9 cellular contexts compared by ENCODE assay signal in the genomic region with DNA sequence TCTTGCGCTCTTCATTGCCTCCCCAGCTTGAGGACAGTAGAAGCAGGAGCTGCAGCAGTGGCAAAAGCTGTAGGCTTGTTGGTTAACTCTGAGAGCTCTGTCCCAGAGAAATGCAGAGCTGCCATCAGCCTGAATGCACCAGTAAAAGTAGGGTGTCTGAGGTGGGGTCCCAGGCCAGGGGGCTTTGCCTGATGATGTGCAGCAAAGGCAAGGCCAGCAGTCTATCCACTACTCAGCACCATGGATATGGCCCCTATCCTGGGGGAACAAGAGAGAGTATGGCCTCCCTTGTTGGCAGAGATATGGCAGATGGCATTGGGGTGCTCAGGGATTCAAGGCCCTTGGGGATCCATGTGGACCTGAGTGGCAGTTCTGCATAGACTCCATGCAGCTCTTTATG.
"Had no signal": no experiment of that assay in that cellular context is flagged by ENCODE, and none has a peak within 500 bp of the region (broad histone marks: within the 10 kb centered on the region; RNA-seq: fewer than 3 reads in every experiment).

No MANE protein-coding gene starts in this region.

- ATAC-seq: GM23338, HCT116 had no signal

- H3K9me3 ChIP-seq: HAP-1 had no signal

- H3K27ac Mint-ChIP-seq: GM23338, H9, HFFc6 had no signal

- H3K27ac ChIP-seq: GM23248 had no signal

- H3K4me1 ChIP-seq: HAP-1 had no signal

- DNase-seq: GM23248, GOT3, H7, H9, HCEC 1CT, HFFc6 had no signal

- H3K4me3 Mint-ChIP-seq: GM23338, H9, HFFc6 had no signal

- H3K4me1 Mint-ChIP-seq: GM23338, H9 had no signal

- H3K36me3 ChIP-seq: HAP-1 had no signal

- H3K4me3 ChIP-seq: GM23248, GM23338, HAP-1 had no signal
